ENCODE assay signal across 27 cellular contexts in genomic region chr17:50855708-50856330, GRCh38. TPM values are rescaled to one million over a fixed set of nuclear protein-coding genes. Genes with fewer than 3 reads are reported as not detected.
A peak's percentile ranks its signal among the peaks of the same experiment; 100 is the strongest.
DNase-seq lines count a peak whose midpoint lies in the region; ATAC-seq and TF ChIP-seq lines count a peak whose summit lies in the region.
"Had no signal": no experiment of that assay in that cellular context is flagged by ENCODE, and none has a peak within 500 bp of the region (broad histone marks: within the 10 kb centered on the region; RNA-seq: fewer than 3 reads in every experiment).

No MANE protein-coding gene starts in this region.

- peaks cover 4 to 47% (median 38%) of the 10 kb centered on the region in 4 donors for H3K4me1 ChIP-seq in liver (ENCODE audit: control insufficient read depth in 4 of 4, insufficient read depth in 4 of 4, low read length in 3 of 4)
- peaks cover 38% of the 10 kb centered on the region for H3K4me1 ChIP-seq in psoas muscle

- H3K27ac ChIP-seq in 22Rv1, result peak overlapping the region; percentile 73
- peak overlapping the region; percentile 74 to 76 for H3K27ac ChIP-seq in liver (ENCODE audit: low read depth in 1 of 2, low read length in 2 of 2)
- peak overlapping the region; percentile 95 for H3K27ac ChIP-seq in psoas muscle

- TF ChIP-seq RAD21 in liver (IDR thresholded peaks at IDR 0.05), result peak; percentile 36 to 45

- DNase-seq in DMS53 treated with DMSO at 0.1 percent for 48 hours (lab: John Stamatoyannopoulos, UW; ENCODE audit: unreplicated experiment) (peak; percentile 81), psoas muscle (no peak), SHP77 treated with DMSO at 0.1 percent for 48 hours (lab: John Stamatoyannopoulos, UW) (no peak), OCI-M1 (lab: John Stamatoyannopoulos, UW) (no peak), NCI-H446 treated with DMSO at 0.1 percent for 48 hours (lab: John Stamatoyannopoulos, UW) (no peak)
- DNase-seq: activated CD4-positive, alpha-beta T cell treated with anti-CD3 and anti-CD28 coated beads, Interleukin-2, amount 50 U/mL, for 4 hours; activated gamma-delta T cell; activated naive CD8-positive, alpha-beta T cell treated with anti-CD3 and anti-CD28 coated beads for 36 hours; activated T-cell treated with anti-CD3 and anti-CD28 coated beads, Interleukin-2, amount 50 U/mL, for 4 hours; anterior cingulate cortex; BE2C; hypothalamus; MV-4-11; natural killer cell; NCI-H1436; NCI-H2081 treated with DMSO at 0.1 percent for 48 hours; NCI-H226; NCI-H748 treated with DMSO at 0.1 percent for 48 hours; retina; stimulated activated CD4-positive, alpha-beta T cell treated with anti-CD3 and anti-CD28 coated beads, Interleukin-1b, Interleukin-23, amount 100 ng/mL, for 48 hours; stimulated activated naive CD4-positive, alpha-beta T cell treated with Interleukin-2 at 50 U/mL for 16 hours had no signal

- H3K36me3 ChIP-seq in liver (ENCODE audit: control insufficient read depth in 4 of 4, insufficient read depth in 3 of 4, low read depth in 1 of 4, low read length in 3 of 4), result peaks cover 0 to 1% (median 0%) of the 10 kb centered on the region in 4 donors
- H3K36me3 ChIP-seq in psoas muscle (ENCODE audit: insufficient read depth in 1 of 2, low read depth in 1 of 2), result no peaks in the 10 kb centered on the region

- 48% methylated on average over 6 of the region's 6 CpGs for WGBS in liver
- WGBS in psoas muscle, 3 donors, result 26 to 39% (median 28%) methylated on average over 6 of the region's 6 CpGs

- ATAC-seq in psoas muscle, result peak in 2 of 4 donors; percentile 33 to 40
- ATAC-seq: activated CD8-positive, alpha-beta memory T cell treated with anti-CD3 and anti-CD28 coated beads, Interleukin-2, amount 10 ng/mL, durations not matched to agents 7 days and 5 days; activated T-cell treated with anti-CD3 and anti-CD28 coated beads, Interleukin-2, amount 50 U/mL, for 4 hours; natural killer cell had no signal

- H3K27me3 ChIP-seq in liver (ENCODE audit: control insufficient read depth in 4 of 4, insufficient read depth in 4 of 4, low read length in 3 of 4) (no peaks in the 10 kb centered on the region), psoas muscle (ENCODE audit: insufficient read depth in 3 of 3, low read length in 2 of 3) (no peaks in the 10 kb centered on the region)
- H3K27me3 ChIP-seq: BE2C had no signal

- H3K9ac ChIP-seq in liver (ENCODE audit: low read depth in 1 of 2, low read length in 2 of 2), result peak overlapping the region; percentile 5 to 80

- TF ChIP-seq CTCF in 22Rv1 (IDR thresholded peaks at IDR 0.05) (no peak), liver (IDR thresholded peaks at IDR 0.05; ENCODE audit: low read depth, low read length, missing input control) (no peak), psoas muscle (IDR thresholded peaks at IDR 0.05) (no peak)

- H3K9me3 ChIP-seq in liver (ENCODE audit: control insufficient read depth in 4 of 4, low read length in 3 of 4) (no peaks in the 10 kb centered on the region), psoas muscle (no peaks in the 10 kb centered on the region)
- H3K9me3 ChIP-seq: BE2C had no signal

- H3K4me3 ChIP-seq in liver (ENCODE audit: low read depth in 1 of 3, low read length in 3 of 3), result no peak overlapping the region
- peak overlapping the region; percentile 17 for H3K4me3 ChIP-seq in psoas muscle

- intact Hi-C loops in psoas muscle (cut with DNase I), result no loop called here

TF ChIP-seq in liver, 16 proteins besides CTCF, POLR2A, EP300 and RAD21:
- TF ChIP-seq RXRA (IDR thresholded peaks at IDR 0.05) (peak; percentile 39 to 76), REST (IDR thresholded peaks at IDR 0.05) (peak; percentile 70), TAF1 (conservative IDR thresholded peaks at IDR 0.05) (no peak), SP1 (IDR thresholded peaks at IDR 0.05) (peak; percentile 42), FOXA1 (IDR thresholded peaks at IDR 0.05) (peak; percentile 48), JUND (IDR thresholded peaks at IDR 0.05) (peak in 1 of 2 donors; percentile 36), GABPA (IDR thresholded peaks at IDR 0.05 in 1 of 2, conservative IDR thresholded peaks at IDR 0.05 in 1 of 2) (no peak), YY1 (IDR thresholded peaks at IDR 0.05) (peak; percentile 95), ZBTB33 (IDR thresholded peaks at IDR 0.05) (no peak), HNF4G (IDR thresholded peaks at IDR 0.05) (no peak), HNF4A (conservative IDR thresholded peaks at IDR 0.05) (peak; percentile 40 to 68), FOXA2 (IDR thresholded peaks at IDR 0.05) (peak; percentile 60)

RNA-seq across cellular contexts. Expression of gene TOB1, which starts 10.3 kb away (rescaled TPM):
- total RNA-seq in liver (10 to 100 TPM; 10.2 to 28.0 TPM), psoas muscle (100 to 1,000 TPM in 3 of 4 donors, 10 to 100 TPM in 1; 74.9 to 155 (median 102) TPM)
- polyA plus RNA-seq in liver (100 to 1,000 TPM in 1 of 2 donors, 10 to 100 TPM in 1; 47.5 to 132 TPM), psoas muscle (10 to 100 TPM; 12.8 to 40.9 (median 21.4) TPM)

RNA-seq across cellular contexts. Expression of gene WFIKKN2, which starts 20.4 kb away (rescaled TPM):
- total RNA-seq in liver (under 1 TPM in 1 of 2 donors, not detected in 1; 0.19 TPM), psoas muscle (1 to 10 TPM in 2 of 4 donors, under 1 TPM in 2; 0.25 to 3.4 (median 1.1) TPM)
- polyA plus RNA-seq in liver (under 1 TPM; 0.02 to 0.07 TPM), psoas muscle (under 1 TPM; 0.09 to 0.32 (median 0.30) TPM)
- total RNA-seq: activated CD8-positive, alpha-beta memory T cell treated with anti-CD3 and anti-CD28 coated beads, Interleukin-2, amount 10 ng/mL, durations not matched to agents 7 days and 5 days; activated naive CD8-positive, alpha-beta T cell treated with anti-CD3 and anti-CD28 coated beads for 36 hours; activated T-cell treated with anti-CD3 and anti-CD28 coated beads, Interleukin-2, amount 50 U/mL, for 4 hours; natural killer cell; SK-MEL-5; T-helper 1 cell treated with Interleukin-12 subunit alpha and Interleukin-12 subunit beta and Interleukin-4 antibody, amounts not matched to agents 30 ng/mL and 1 ng/mL, for 36 hours had no signal
- polyA plus RNA-seq: IgD-negative memory B cell had no signal
